Comparison of ENCODE assay signal across 9 cellular contexts in the genomic region with DNA sequence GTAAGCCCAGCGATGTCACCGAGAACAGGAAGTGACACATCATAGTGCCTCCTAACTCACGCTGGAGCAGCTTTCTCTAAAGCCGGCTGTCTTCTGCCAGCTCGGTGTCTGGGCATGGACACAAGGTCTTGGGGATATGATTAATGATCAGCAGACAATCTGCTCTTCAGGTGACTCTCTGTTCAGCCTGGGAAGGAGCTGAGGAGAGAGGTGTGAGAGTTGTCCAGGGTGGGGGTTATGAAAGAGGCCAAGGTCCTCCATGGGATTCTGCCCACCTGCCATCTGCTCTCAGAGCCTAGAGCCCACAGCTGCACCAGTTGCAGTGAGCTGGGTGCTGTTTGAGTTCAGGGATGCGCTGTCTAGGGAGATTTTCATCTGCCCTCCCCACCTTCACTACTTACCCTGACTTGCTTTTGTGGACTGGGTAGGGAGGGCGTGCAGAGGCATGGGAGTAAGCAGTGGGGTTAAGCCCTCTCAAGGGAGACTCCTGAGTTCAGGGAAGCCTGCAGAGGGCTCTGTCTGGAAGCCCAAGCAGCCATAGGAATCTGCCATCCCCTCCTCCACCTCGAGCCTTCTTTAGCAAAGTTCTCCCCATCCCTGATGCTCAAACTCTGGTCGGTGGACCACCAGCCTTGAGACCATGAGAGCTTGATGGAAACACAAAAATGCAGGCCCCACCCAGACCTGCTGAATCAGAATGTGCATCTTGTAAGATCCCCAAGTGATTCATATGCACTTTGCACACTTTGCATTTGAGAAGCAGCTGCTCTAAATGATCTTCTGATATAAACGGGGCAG.
A peak's percentile ranks its signal among the peaks of the same experiment; 100 is the strongest.
DNase-seq lines count a peak whose midpoint lies in the region; ATAC-seq and TF ChIP-seq lines count a peak whose summit lies in the region.
"Had no signal": no experiment of that assay in that cellular context is flagged by ENCODE, and none has a peak within 500 bp of the region (broad histone marks: within the 10 kb centered on the region; RNA-seq: fewer than 3 reads in every experiment).

No MANE protein-coding gene starts in this region.

- H3K4me3 ChIP-seq in adipocyte (ENCODE audit: low read length) (no peak overlapping the region), BE2C (ENCODE audit: low read depth, low read length) (no peak overlapping the region)

- H3K4me1 ChIP-seq in adipocyte (ENCODE audit: control insufficient read depth, insufficient read depth, low read length) (peaks cover 14% of the 10 kb centered on the region), BE2C (no peaks in the 10 kb centered on the region; the same call in 1 of the 2 replicates)

- H3K27me3 ChIP-seq in adipocyte (replicated peaks; ENCODE audit: control insufficient read depth, insufficient read depth, low read length) (no peaks in the 10 kb centered on the region), BE2C (no peaks in the 10 kb centered on the region)

- DNase-seq in AG08395 (ENCODE audit: low spot score) (peak; percentile 75), KBM-7 (peak; percentile 2), adipocyte (ENCODE audit: low read depth) (peak; percentile 76), iPS-NIHi7 (ENCODE audit: extremely low spot score) (peak; percentile 26), midbrain (lab: John Stamatoyannopoulos, UW) (no peak), BE2C (no peak)
- DNase-seq: Calu3 had no signal

- ATAC-seq in HG03159 (IDR thresholded peaks at IDR 0.05; ENCODE audit: unreplicated experiment) (no peak), GM18519 (IDR thresholded peaks at IDR 0.05; ENCODE audit: low FRiP score, unreplicated experiment) (no peak)

- H3K36me3 ChIP-seq in adipocyte (ENCODE audit: control insufficient read depth, insufficient read depth, low read length, severe bottlenecking) (no peaks in the 10 kb centered on the region), BE2C (no peaks in the 10 kb centered on the region)

- in situ Hi-C loops in KBM-7 (cut with MboI; ENCODE audit: low pct_unique_long_range_greater_than_20kb, low sequenced_read_pairs): no loop called here

- H3K9me3 ChIP-seq in adipocyte (ENCODE audit: control insufficient read depth, low read length) (no peaks in the 10 kb centered on the region), BE2C (no peaks in the 10 kb centered on the region)

- no peak for TF ChIP-seq CTCF in BE2C (IDR thresholded peaks at IDR 0.05; ENCODE audit: low read depth, low read length)

- peak overlapping the region; percentile 61 for H3K9ac ChIP-seq in adipocyte (ENCODE audit: low read length)

Comparison
In these comparisons a context has a peak if more than half of its experiments do, and no peak if none do; other contexts are left out.
1. DNase-seq: peak in AG08395 (single experiment), KBM-7 (single experiment), adipocyte (single experiment) and iPS-NIHi7 (single experiment); none in midbrain (single experiment) and BE2C (single experiment).